ENCODE assay signal across 8 cellular contexts in the genomic region with DNA sequence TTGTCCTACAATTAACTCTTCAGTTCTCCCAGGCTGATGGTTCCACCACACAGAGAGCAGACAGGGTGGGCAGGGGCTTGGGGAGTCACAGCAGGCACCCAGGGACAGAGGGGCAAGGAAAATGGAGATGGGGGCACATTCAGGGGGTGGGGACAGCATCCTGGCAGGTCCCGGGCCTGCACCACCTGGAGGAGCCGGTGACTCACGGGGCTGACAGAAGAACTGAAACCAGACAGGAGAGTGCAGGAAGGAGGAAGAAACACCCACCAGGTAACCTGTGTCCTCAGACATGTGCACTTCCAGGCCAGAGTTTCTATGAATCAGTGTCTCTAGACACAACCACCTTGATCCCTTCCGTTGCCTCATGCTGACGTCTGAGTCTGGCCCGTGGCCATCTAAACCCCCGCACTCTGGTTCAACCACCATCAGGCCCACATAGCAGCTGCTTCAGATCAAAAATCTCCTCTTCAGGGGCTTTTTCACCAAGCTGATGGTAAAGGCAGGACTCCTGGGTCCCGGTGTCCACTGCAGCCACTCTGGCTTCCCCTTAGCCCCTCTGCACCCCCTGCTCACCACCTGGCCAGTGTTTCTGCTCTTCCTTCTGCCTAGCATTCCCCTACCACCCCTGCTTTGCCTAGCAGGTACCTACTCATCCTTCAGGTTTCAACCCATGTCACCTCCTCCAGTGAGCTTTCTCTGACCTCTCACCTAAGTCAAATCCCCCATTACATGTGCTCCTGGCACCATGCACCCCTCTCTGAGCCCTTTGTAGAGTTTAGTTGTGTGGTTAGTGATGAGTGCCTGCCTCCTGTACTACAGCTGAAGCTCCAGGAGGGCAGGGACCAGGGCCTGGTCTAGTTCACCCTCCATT. TPM values are rescaled to one million over a fixed set of nuclear protein-coding genes. Genes with fewer than 3 reads are reported as not detected.
DNase-seq lines count a peak whose midpoint lies in the region; ATAC-seq and TF ChIP-seq lines count a peak whose summit lies in the region.

No MANE protein-coding gene starts in this region.

- H3K9ac ChIP-seq in MM.1S (ENCODE audit: low read length) = peak overlapping the region; percentile 86

- TF ChIP-seq CTCF in MM.1S (IDR thresholded peaks at IDR 0.05; ENCODE audit: low read length) = no peak
- no peak for TF ChIP-seq CTCF in adrenal gland (IDR thresholded peaks at IDR 0.05)

- peaks cover 24% of the 10 kb centered on the region for H3F3A ChIP-seq in MM.1S (ENCODE audit: insufficient read depth, low read length)

- no peak for TF ChIP-seq POLR2A in adrenal gland (IDR thresholded peaks at IDR 0.05)

- no peaks in the 10 kb centered on the region for H3K79me2 ChIP-seq in MM.1S (ENCODE audit: low read length)

- H3K27me3 ChIP-seq in MM.1S (replicated peaks; ENCODE audit: insufficient read depth, low read length) (no peaks in the 10 kb centered on the region), adrenal gland (no peaks in the 10 kb centered on the region)

- H3K27ac ChIP-seq in MM.1S (ENCODE audit: low read length) (peak overlapping the region; percentile 99), adrenal gland (no peak overlapping the region)

- peak overlapping the region; percentile 93 for H3K27ac Mint-ChIP-seq in activated naive CD8-positive, alpha-beta T cell treated with anti-CD3 and anti-CD28 coated beads, Interleukin-2, amount 50 U/mL, for 24 hours

- no peaks in the 10 kb centered on the region for H3K9me3 ChIP-seq in MM.1S (replicated peaks; ENCODE audit: insufficient read depth, low read length)
- H3K9me3 ChIP-seq in adrenal gland (replicated peaks in 1 of 3) = no peaks in the 10 kb centered on the region

- H3K4me3 Mint-ChIP-seq in activated naive CD8-positive, alpha-beta T cell treated with anti-CD3 and anti-CD28 coated beads, Interleukin-2, amount 50 U/mL, for 24 hours = peak overlapping the region; percentile 64

- peaks cover 93% of the 10 kb centered on the region for H3K4me1 Mint-ChIP-seq in activated naive CD8-positive, alpha-beta T cell treated with anti-CD3 and anti-CD28 coated beads, Interleukin-2, amount 50 U/mL, for 24 hours

- no peaks in the 10 kb centered on the region for H3K9me2 ChIP-seq in MM.1S (replicated peaks; ENCODE audit: insufficient read depth, low read length)

- no peaks in the 10 kb centered on the region for H3K27me3 Mint-ChIP-seq in activated naive CD8-positive, alpha-beta T cell treated with anti-CD3 and anti-CD28 coated beads, Interleukin-2, amount 50 U/mL, for 24 hours

- H2AFZ ChIP-seq in MM.1S (ENCODE audit: low read length) = peak overlapping the region; percentile 46

- no peaks in the 10 kb centered on the region for H3K9me3 Mint-ChIP-seq in activated naive CD8-positive, alpha-beta T cell treated with anti-CD3 and anti-CD28 coated beads, Interleukin-2, amount 50 U/mL, for 24 hours

- intact Hi-C loops in adrenal gland (cut with DNase I) = loop anchor here (2.0 to 10.0 kb wide), 4 partner anchors 55 to 381 kb away; no protein-coding TSS in a partner anchor

- peak overlapping the region; percentile 21; the same call in 1 of the 2 replicates for H3K4me3 ChIP-seq in MM.1S (ENCODE audit: low read length)
- H3K4me3 ChIP-seq in adrenal gland = no peak overlapping the region

- H3K36me3 ChIP-seq in MM.1S (replicated peaks; ENCODE audit: insufficient read depth, low read length) (no peaks in the 10 kb centered on the region), adrenal gland (replicated peaks in 1 of 2) (no peaks in the 10 kb centered on the region)

- 66 to 83% (median 69%) methylated on average over 8 of the region's 8 CpGs for WGBS in adrenal gland, 4 donors

- H3K4me2 ChIP-seq in MM.1S (ENCODE audit: low read depth, low read length) = peak overlapping the region; percentile 72

- no peaks in the 10 kb centered on the region for H3K36me3 Mint-ChIP-seq in activated naive CD8-positive, alpha-beta T cell treated with anti-CD3 and anti-CD28 coated beads, Interleukin-2, amount 50 U/mL, for 24 hours (ENCODE audit: low read depth)

- H3K4me1 ChIP-seq in MM.1S (ENCODE audit: low read length) (peaks cover 44% of the 10 kb centered on the region), adrenal gland (replicated peaks in 1 of 2) (no peaks in the 10 kb centered on the region)

- peak; percentile 39 for ATAC-seq in GM21619 (IDR thresholded peaks at IDR 0.05; ENCODE audit: unreplicated experiment)
- peak; percentile 70 for ATAC-seq in activated naive CD8-positive, alpha-beta T cell treated with anti-CD3 and anti-CD28 coated beads, Interleukin-2, amount 50 U/mL, for 24 hours

- H4K20me1 ChIP-seq in MM.1S (ENCODE audit: insufficient read depth, low read length) = no peaks in the 10 kb centered on the region

- DNase-seq in Daoy (ENCODE audit: low read depth) (peak; percentile 88), MM.1S (peak; percentile 89), mesenteric fat pad (ENCODE audit: low spot score) (no peak), GDM1 (lab: John Stamatoyannopoulos, UW) (no peak), adrenal gland (no peak)
- peak; percentile 89 for DNase-seq in activated naive CD8-positive, alpha-beta T cell treated with anti-CD3 and anti-CD28 coated beads, Interleukin-2, amount 50 U/mL, for 24 hours
- peak; percentile 79 for DNase-seq in stimulated activated CD4-positive, alpha-beta T cell treated with anti-CD3 and anti-CD28 coated beads, Interleukin-2, amount 100 ng/mL, for 4 hours (ENCODE audit: low read depth)

RNA-seq across cellular contexts. Expression of gene CYP11A1, which starts 16.5 kb away (rescaled TPM):
- total RNA-seq in Daoy (2014; rRNA removed; shearing (Covaris generic)) = 0.06 and 0.12 TPM in 2 replicates
- total RNA-seq in mesenteric fat pad (1.9 TPM), adrenal gland (1,000 to 10,000 TPM in 6 of 8 donors, 100 to 1,000 TPM in 2; 635 to 3,326 (median 1,366) TPM)
- polyA plus RNA-seq in adrenal gland = 1,000 to 10,000 TPM in 1 of 3 donors, 100 to 1,000 TPM in 2; 233 to 4,804 (median 738) TPM

RNA-seq across cellular contexts. Expression of gene SEMA7A, which starts 49.8 kb away (rescaled TPM):
- total RNA-seq in Daoy (2014; rRNA removed; shearing (Covaris generic)) = 36.2 and 48.3 TPM in 2 replicates
- total RNA-seq in mesenteric fat pad (2.1 TPM), adrenal gland (1 to 10 TPM; 1.3 to 6.6 (median 3.4) TPM)
- polyA plus RNA-seq in adrenal gland = 1 to 10 TPM; 2.9 to 5.0 (median 3.9) TPM

Comparison
In these comparisons a context has a peak if more than half of its experiments do, and no peak if none do; other contexts are left out.
1. DNase-seq: peak in Daoy (single experiment), MM.1S (single experiment), activated naive CD8-positive, alpha-beta T cell treated with anti-CD3 and anti-CD28 coated beads, Interleukin-2, amount 50 U/mL, for 24 hours (single experiment) and stimulated activated CD4-positive, alpha-beta T cell treated with anti-CD3 and anti-CD28 coated beads, Interleukin-2, amount 100 ng/mL, for 4 hours (single experiment); none in mesenteric fat pad (single experiment), GDM1 (single experiment) and adrenal gland (0 of 7).
2. RNA of gene CYP11A1, which starts 16.5 kb away (total RNA-seq): 635 to 3,326 TPM in adrenal gland; 1.9 TPM in mesenteric fat pad (single experiment) and 0.06 to 0.12 TPM in Daoy; every median in the first group is over 100 times any median in the second.